In the genomic region with DNA sequence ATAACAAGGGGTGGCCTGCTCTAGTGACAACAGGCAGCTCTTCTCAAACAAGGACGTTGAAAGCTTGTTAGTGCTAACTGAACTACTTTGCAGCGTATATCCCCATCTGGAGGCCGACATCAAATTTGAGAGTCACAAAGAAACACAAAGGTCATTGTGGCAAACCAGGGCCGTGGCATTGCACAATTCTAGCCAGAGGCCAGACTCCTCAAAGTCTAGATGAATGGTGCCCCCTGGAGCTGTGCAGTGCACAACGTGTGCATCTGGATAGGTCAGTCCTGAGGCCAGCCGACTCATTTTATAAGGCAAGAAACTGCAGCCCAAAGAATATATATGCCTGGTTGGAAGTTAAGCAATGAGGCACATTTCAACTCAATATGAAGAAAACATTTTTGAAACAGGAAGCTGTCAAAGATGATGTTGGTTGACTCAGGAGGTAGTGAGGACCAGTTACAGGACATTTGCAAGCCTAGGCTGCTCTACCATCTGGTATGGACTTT, we compare ENCODE assay signal across 8 cellular contexts.
A peak's percentile ranks its signal among the peaks of the same experiment; 100 is the strongest.
DNase-seq lines count a peak whose midpoint lies in the region; ATAC-seq and TF ChIP-seq lines count a peak whose summit lies in the region.

No MANE protein-coding gene starts in this region.

- no peak overlapping the region for H3K27ac Mint-ChIP-seq in activated naive CD4-positive, alpha-beta T cell treated with anti-CD3 and anti-CD28 coated beads, Interleukin-2, amount 50 U/mL, for 72 hours

- no peaks in the 10 kb centered on the region for H3K36me3 Mint-ChIP-seq in activated naive CD4-positive, alpha-beta T cell treated with anti-CD3 and anti-CD28 coated beads, Interleukin-2, amount 50 U/mL, for 72 hours

- H3K4me3 ChIP-seq in heart right ventricle, result no peak overlapping the region
- peak overlapping the region in 1 of 8 donors; percentile 38 for H3K4me3 ChIP-seq in spleen

- no peaks in the 10 kb centered on the region for H3K9me3 ChIP-seq in heart right ventricle
- no peaks in the 10 kb centered on the region for H3K9me3 ChIP-seq in spleen

- TF ChIP-seq CTCF in heart right ventricle (IDR thresholded peaks at IDR 0.05) (peak in 5 of 9 donors; percentile 32 to 55 (median 40)), spleen (IDR thresholded peaks at IDR 0.05 in 8 of 11, conservative IDR thresholded peaks at IDR 0.05 in 3 of 11) (peak in 8 of 11 experiments; percentile 11 to 52 (median 33))

- no peaks in the 10 kb centered on the region for H3K9me3 Mint-ChIP-seq in activated naive CD4-positive, alpha-beta T cell treated with anti-CD3 and anti-CD28 coated beads, Interleukin-2, amount 50 U/mL, for 72 hours

- in situ Hi-C loops in SK-MEL-5 (cut with HindIII; ENCODE audit: low pct_unique_long_range_greater_than_20kb, low sequenced_read_pairs), result no loop called here

- no peak for DNase-seq in activated naive CD4-positive, alpha-beta T cell treated with anti-CD3 and anti-CD28 coated beads, Interleukin-2, amount 50 U/mL, for 72 hours (ENCODE audit: low spot score in 2 of 2)
- no peak for DNase-seq in activated naive CD4-positive, alpha-beta T cell treated with anti-CD3 and anti-CD28 coated beads, Interleukin-2, amount 50 U/mL, for 16 hours
- peak; percentile 93 for DNase-seq in SK-MEL-5 (ENCODE audit: low read depth, low spot score)
- DNase-seq in heart right ventricle, result peak; percentile 50 to 54
- peak; percentile 76 for DNase-seq in spleen
- DNase-seq in NCI-H2171 (lab: John Stamatoyannopoulos, UW), result no peak

- intact Hi-C loops in heart right ventricle (cut with DNase I) (loop anchor here in 3 of 10 donors (5.0 to 10.0 kb wide), 2 partner anchors 616 to 764 kb away; no protein-coding TSS in a partner anchor), spleen (cut with DNase I; ENCODE audit: low total_unique reads) (no loop called here)

- ATAC-seq in activated naive CD4-positive, alpha-beta T cell treated with anti-CD3 and anti-CD28 coated beads, Interleukin-2, amount 50 U/mL, for 72 hours, result peak; percentile 33 to 84
- ATAC-seq in heart right ventricle, result peak; percentile 67 to 86 (median 78)
- ATAC-seq in GM21825 (IDR thresholded peaks at IDR 0.05; ENCODE audit: unreplicated experiment), result no peak
- no peak for ATAC-seq in GM18858 (IDR thresholded peaks at IDR 0.05; ENCODE audit: unreplicated experiment)

- H3K36me3 ChIP-seq in heart right ventricle, result no peaks in the 10 kb centered on the region
- no peaks in the 10 kb centered on the region for H3K36me3 ChIP-seq in spleen

- H3K27me3 ChIP-seq in heart right ventricle (peaks cover 0 to 33% (median 17%) of the 10 kb centered on the region in 7 donors), spleen (replicated peaks in 1 of 7) (peaks cover 0 to 9% (median 0%) of the 10 kb centered on the region in 7 donors)

- no peak for TF ChIP-seq POLR2A in spleen (IDR thresholded peaks at IDR 0.05)

- peaks cover 0 to 51% (median 0%) of the 10 kb centered on the region in 9 donors for H3K4me1 ChIP-seq in heart right ventricle
- peaks cover 3 to 35% (median 16%) of the 10 kb centered on the region in 6 donors for H3K4me1 ChIP-seq in spleen

- H3K27ac ChIP-seq in heart right ventricle (peak overlapping the region in 4 of 10 donors; percentile 15 to 85 (median 46)), spleen (peak overlapping the region in 7 of 8 donors; percentile 24 to 90 (median 80))

- WGBS in heart right ventricle, 2 donors, result 39 to 40% methylated on average over 6 of the region's 6 CpGs
- 30 to 56% (median 36%) methylated on average over 6 of the region's 6 CpGs for WGBS in spleen, 5 donors

Comparison
In these comparisons a context has a peak if more than half of its experiments do, and no peak if none do; other contexts are left out.
1. ATAC-seq: peak in activated naive CD4-positive, alpha-beta T cell treated with anti-CD3 and anti-CD28 coated beads, Interleukin-2, amount 50 U/mL, for 72 hours (2 of 2) and heart right ventricle (8 of 8); none in GM21825 (single experiment) and GM18858 (single experiment).
2. DNase-seq: peak in SK-MEL-5 (single experiment), heart right ventricle (2 of 2) and spleen (single experiment); none in activated naive CD4-positive, alpha-beta T cell treated with anti-CD3 and anti-CD28 coated beads, Interleukin-2, amount 50 U/mL, for 72 hours (0 of 2), activated naive CD4-positive, alpha-beta T cell treated with anti-CD3 and anti-CD28 coated beads, Interleukin-2, amount 50 U/mL, for 16 hours (single experiment) and NCI-H2171 (single experiment).